ENCODE assay signal across 1 cellular context in genomic region chr3:58068126-58068809, GRCh38.
TF ChIP-seq lines count a peak whose summit lies in the region.

No MANE protein-coding gene starts in this region.

TF ChIP-seq in K562, 482 proteins besides CTCF, POLR2A, EP300 and RAD21 (continued from another document):
- TF ChIP-seq CLOCK (CRISPR knock-in tag; IDR thresholded peaks at IDR 0.05; ENCODE audit: borderline replicate concordance): no peak
- no peak for TF ChIP-seq PURB (CRISPR knock-in tag; IDR thresholded peaks at IDR 0.05; ENCODE audit: low read depth)
- TF ChIP-seq TFAP4 (CRISPR knock-in tag; IDR thresholded peaks at IDR 0.05; ENCODE audit: borderline replicate concordance): no peak
- TF ChIP-seq RCOR1 (IDR thresholded peaks at IDR 0.05; ENCODE audit: borderline replicate concordance in 1 of 2, low read depth in 2 of 2, low read length in 2 of 2): peak in 1 of 2 experiments; percentile 49; a peak in 1 of 4 replicates
- no peak for TF ChIP-seq ILF3 (IDR thresholded peaks at IDR 0.05; ENCODE audit: borderline replicate concordance)
- TF ChIP-seq DIDO1 (tag; IDR thresholded peaks at IDR 0.05; ENCODE audit: low read depth): no peak
- TF ChIP-seq MLLT1 (IDR thresholded peaks at IDR 0.05): no peak
- TF ChIP-seq TBP (optimal IDR thresholded peaks at IDR 0.05; ENCODE audit: low read depth, low read length): no peak
- TF ChIP-seq ZNF239 (CRISPR knock-in tag; IDR thresholded peaks at IDR 0.05): peak; percentile 81
- no peak for TF ChIP-seq EGR1 (conservative IDR thresholded peaks at IDR 0.05)
- TF ChIP-seq MECOM (CRISPR knock-in tag; IDR thresholded peaks at IDR 0.05): no peak
- TF ChIP-seq CTBP1 (IDR thresholded peaks at IDR 0.05; ENCODE audit: borderline replicate concordance): peak; percentile 14; the same call in 1 of the 2 replicates
- TF ChIP-seq NFIC (IDR thresholded peaks at IDR 0.05): peak; percentile 51
- no peak for TF ChIP-seq MAX (CRISPR knock-in tag; IDR thresholded peaks at IDR 0.05)
- peak; percentile 58 for TF ChIP-seq HMBOX1 (IDR thresholded peaks at IDR 0.05)
- TF ChIP-seq ARID1B (IDR thresholded peaks at IDR 0.05): peak; percentile 53; the same call in 1 of the 2 replicates
- no peak for TF ChIP-seq ZNF3 (CRISPR knock-in tag; IDR thresholded peaks at IDR 0.05)
- TF ChIP-seq TCF3 (CRISPR knock-in tag; IDR thresholded peaks at IDR 0.05): peak; percentile 43
- TF ChIP-seq NCOA1 (IDR thresholded peaks at IDR 0.05; ENCODE audit: low read depth): no peak
TF ChIP-seq in K562: peak in this region for 13.
